Comparison of ENCODE assay signal across 18 cellular contexts in genomic region chr12:46788247-46788887, GRCh38. TPM values are rescaled to one million over a fixed set of nuclear protein-coding genes. Genes with fewer than 3 reads are reported as not detected.
DNase-seq lines count a peak whose midpoint lies in the region; ATAC-seq, FAIRE-seq and TF ChIP-seq lines count a peak whose summit lies in the region.
"Had no signal": no experiment of that assay in that cellular context is flagged by ENCODE, and none has a peak within 500 bp of the region (broad histone marks: within the 10 kb centered on the region; RNA-seq: fewer than 3 reads in every experiment).

No MANE protein-coding gene starts in this region.

- ATAC-seq in GM19455 (IDR thresholded peaks at IDR 0.05; ENCODE audit: unreplicated experiment): no peak
- ATAC-seq: left colon, T-helper 17 cell, upper lobe of right lung had no signal

- no peak overlapping the region for H3K4me3 ChIP-seq in breast epithelium
- H3K4me3 ChIP-seq in cardiac fibroblast (replicated peaks in 1 of 2; ENCODE audit: low read depth in 2 of 2, low read length in 2 of 2): no peak overlapping the region
- no peak overlapping the region for H3K4me3 ChIP-seq in WERI-Rb-1 (ENCODE audit: low read depth, low read length)
- H3K4me3 ChIP-seq: upper lobe of right lung had no signal

- no peak for TF ChIP-seq POLR2A in breast epithelium (IDR thresholded peaks at IDR 0.05)

- peak; percentile 94 for FAIRE-seq in islet of Langerhans (lab: Jason Lieb, UNC)

- POLR2A ChIA-PET in MCF 10A (lab: Yijun Ruan, JAX): interaction anchor here (0.7 kb wide), 1 partner anchor 798 kb away, joined by 3 read pairs; the partner anchor contains the start of gene SCAF11

- H3K9me3 ChIP-seq in breast epithelium (no peaks in the 10 kb centered on the region), WERI-Rb-1 (ENCODE audit: severe bottlenecking) (no peaks in the 10 kb centered on the region)
- H3K9me3 ChIP-seq: upper lobe of right lung had no signal

- H3K27ac ChIP-seq in breast epithelium (no peak overlapping the region), substantia nigra (ENCODE audit: low read depth, low read length, poor library complexity, severe bottlenecking) (no peak overlapping the region), WERI-Rb-1 (no peak overlapping the region)
- H3K27ac ChIP-seq: RWPE1, upper lobe of right lung had no signal

- H3K36me3 ChIP-seq in breast epithelium (no peaks in the 10 kb centered on the region), WERI-Rb-1 (no peaks in the 10 kb centered on the region)
- H3K36me3 ChIP-seq: upper lobe of right lung had no signal

- intact Hi-C loops in MCF 10A (cut with micrococcal nuclease): no loop called here
- intact Hi-C loops in breast epithelium (cut with DNase I; ENCODE audit: low total_unique reads): no loop called here

- H3K27ac Mint-ChIP-seq in MCF 10A (ENCODE audit: low read depth, unreplicated experiment): peak overlapping the region; percentile 75
- H3K27ac Mint-ChIP-seq: CD8-positive, alpha-beta memory T cell; stimulated activated naive CD8-positive, alpha-beta T cell treated with anti-CD3 and anti-CD28 coated beads, Interleukin-15, Interleukin-2, amounts not matched to agents 100 ng/mL and 50 ng/mL, for 24 hours; T-helper 17 cell had no signal

- BruUV-seq in MCF 10A (replicated peaks; lab: Mats Ljungman, UMichigan): TSS peak; percentile 37

- no peaks in the 10 kb centered on the region for H3K36me3 Mint-ChIP-seq in MCF 10A (ENCODE audit: insufficient read depth, unreplicated experiment)
- H3K36me3 Mint-ChIP-seq: CD8-positive, alpha-beta memory T cell had no signal

- no peaks in the 10 kb centered on the region for H3K4me1 ChIP-seq in breast epithelium
- H3K4me1 ChIP-seq: upper lobe of right lung had no signal

- peak; percentile 40 for DNase-seq in MCF 10A (ENCODE audit: unreplicated experiment)
- DNase-seq in breast epithelium (ENCODE audit: low spot score in 2 of 2): no peak
- peak; percentile 12 to 75 for DNase-seq in cardiac fibroblast (ENCODE audit: low read depth in 2 of 2)
- no peak for DNase-seq in NCI-H1105 (lab: John Stamatoyannopoulos, UW)
- no peak for DNase-seq in substantia nigra (lab: John Stamatoyannopoulos, UW)
- no peak for DNase-seq in WERI-Rb-1
- DNase-seq: caudate nucleus; CD8-positive, alpha-beta memory T cell; GDM1; left colon; NCI-H1105 treated with DMSO at 0.1 percent for 48 hours; NK-92 treated with Interleukin-12 subunit alpha and Interleukin-12 subunit beta, amount 100 ng/mL, for 24 hours; T-helper 17 cell; upper lobe of right lung had no signal

- CTCF ChIA-PET in MCF 10A (lab: Yijun Ruan, JAX): interaction anchor here (0.5 to 1.0 kb wide), 3 partner anchors 66 to 634 kb away, joined by 3 read pairs; no protein-coding TSS in a partner anchor

- peaks cover 10% of the 10 kb centered on the region for H3K9me3 Mint-ChIP-seq in MCF 10A (ENCODE audit: unreplicated experiment)
- H3K9me3 Mint-ChIP-seq: CD8-positive, alpha-beta memory T cell; stimulated activated naive CD8-positive, alpha-beta T cell treated with anti-CD3 and anti-CD28 coated beads, Interleukin-15, Interleukin-2, amounts not matched to agents 100 ng/mL and 50 ng/mL, for 24 hours had no signal

- no peaks in the 10 kb centered on the region for H3K27me3 Mint-ChIP-seq in MCF 10A (ENCODE audit: insufficient read depth, unreplicated experiment)

- no peak overlapping the region for H3K4me3 Mint-ChIP-seq in MCF 10A (ENCODE audit: unreplicated experiment)
- H3K4me3 Mint-ChIP-seq: CD8-positive, alpha-beta memory T cell; stimulated activated naive CD8-positive, alpha-beta T cell treated with anti-CD3 and anti-CD28 coated beads, Interleukin-15, Interleukin-2, amounts not matched to agents 100 ng/mL and 50 ng/mL, for 24 hours; T-helper 17 cell had no signal

- no peaks in the 10 kb centered on the region for H3K27me3 ChIP-seq in breast epithelium
- peaks cover 14% of the 10 kb centered on the region for H3K27me3 ChIP-seq in WERI-Rb-1 (ENCODE audit: insufficient read depth, low read depth, severe bottlenecking)
- H3K27me3 ChIP-seq: upper lobe of right lung had no signal

- H3K4me1 Mint-ChIP-seq in MCF 10A (ENCODE audit: insufficient read depth, unreplicated experiment): peaks cover 21% of the 10 kb centered on the region
- H3K4me1 Mint-ChIP-seq: CD8-positive, alpha-beta memory T cell; T-helper 17 cell had no signal

- TF ChIP-seq CTCF in MCF 10A (IDR thresholded peaks at IDR 0.05; ENCODE audit: unreplicated experiment) (no peak), breast epithelium (IDR thresholded peaks at IDR 0.05) (no peak), cardiac fibroblast (IDR thresholded peaks at IDR 0.05; ENCODE audit: low read depth, low read length) (no peak), WERI-Rb-1 (IDR thresholded peaks at IDR 0.05; ENCODE audit: low read depth, low read length) (no peak)

RNA-seq across cellular contexts. Expression of gene SLC38A4, which starts 37.4 kb away (rescaled TPM):
- total RNA-seq in MCF 10A (2022): 0.12 TPM in 1 of 2 replicates, not detected in the other
- under 1 TPM in 2 of 3 donors, not detected in 1; 0.15 to 0.33 TPM for total RNA-seq in breast epithelium
- total RNA-seq: CD8-positive, alpha-beta memory T cell; T-helper 17 cell had no signal

Comparison
In these comparisons a context has a peak if more than half of its experiments do, and no peak if none do; other contexts are left out.
1. DNase-seq: peak in MCF 10A (single experiment) and cardiac fibroblast (2 of 2); none in breast epithelium (0 of 2), NCI-H1105 (single experiment), substantia nigra (0 of 49) and WERI-Rb-1 (single experiment).